Comparison of ENCODE assay signal across 11 cellular contexts in genomic region chr4:144338148-144338547, GRCh38.
DNase-seq lines count a peak whose midpoint lies in the region; ATAC-seq and TF ChIP-seq lines count a peak whose summit lies in the region.
"Had no signal": no experiment of that assay in that cellular context is flagged by ENCODE, and none has a peak within 500 bp of the region (broad histone marks: within the 10 kb centered on the region; RNA-seq: fewer than 3 reads in every experiment).

No MANE protein-coding gene starts in this region.

- intact Hi-C loops in cardiac septum (cut with DNase I) = no loop called here
- intact Hi-C loops in activated naive CD4-positive, alpha-beta T cell treated with anti-CD3 and anti-CD28 coated beads for 36 hours (cut with micrococcal nuclease) = no loop called here

- in situ Hi-C loops in KBM-7 (cut with MboI; ENCODE audit: low pct_unique_long_range_greater_than_20kb, low sequenced_read_pairs) (no loop called here), astrocyte of the spinal cord (cut with HindIII; ENCODE audit: low sequenced_read_pairs) (no loop called here)

- ATAC-seq in GM18519 (IDR thresholded peaks at IDR 0.05; ENCODE audit: low FRiP score, unreplicated experiment) (peak; percentile 81), HG02623 (IDR thresholded peaks at IDR 0.05; ENCODE audit: unreplicated experiment) (peak; percentile 64)

- H3K4me1 Mint-ChIP-seq in activated naive CD4-positive, alpha-beta T cell treated with anti-CD3 and anti-CD28 coated beads for 36 hours (ENCODE audit: low read depth) = no peaks in the 10 kb centered on the region
- H3K4me1 Mint-ChIP-seq: CD4-positive, alpha-beta memory T cell had no signal

- POLR2A ChIA-PET in HEK293T (lab: Yijun Ruan, JAX) = no interaction called here

- H3K4me3 Mint-ChIP-seq in activated naive CD4-positive, alpha-beta T cell treated with anti-CD3 and anti-CD28 coated beads for 36 hours = no peak overlapping the region
- H3K4me3 Mint-ChIP-seq: CD4-positive, alpha-beta memory T cell had no signal

- no peak overlapping the region for H3K4me3 ChIP-seq in astrocyte of the spinal cord (ENCODE audit: low read depth, low read length)
- H3K4me3 ChIP-seq: ascending aorta had no signal

- H3K36me3 Mint-ChIP-seq in activated naive CD4-positive, alpha-beta T cell treated with anti-CD3 and anti-CD28 coated beads for 36 hours (ENCODE audit: low read depth) = no peaks in the 10 kb centered on the region
- H3K36me3 Mint-ChIP-seq: CD4-positive, alpha-beta memory T cell had no signal

- DNase-seq in KBM-7 (peak; percentile 4), astrocyte of the spinal cord (ENCODE audit: low read depth, low spot score) (peak; percentile 20), HEK293T (ENCODE audit: extremely low spot score) (no peak), cardiac septum (ENCODE audit: low spot score) (no peak), NCI-H2227 treated with DMSO at 0.1 percent for 48 hours (lab: John Stamatoyannopoulos, UW) (no peak)
- no peak for DNase-seq in activated naive CD4-positive, alpha-beta T cell treated with anti-CD3 and anti-CD28 coated beads for 36 hours
- DNase-seq: CD4-positive, alpha-beta memory T cell; NCI-H526 treated with DMSO at 0.1 percent for 48 hours had no signal

- no peak for TF ChIP-seq CTCF in astrocyte of the spinal cord (IDR thresholded peaks at IDR 0.05; ENCODE audit: low read depth, low read length)

- CTCF ChIA-PET in HEK293T (lab: Yijun Ruan, JAX) = no interaction called here
- CTCF ChIA-PET in activated naive CD4-positive, alpha-beta T cell treated with anti-CD3 and anti-CD28 coated beads for 36 hours (lab: Charles Lee) = no interaction called here

- peaks cover 4% of the 10 kb centered on the region for H3K27me3 Mint-ChIP-seq in activated naive CD4-positive, alpha-beta T cell treated with anti-CD3 and anti-CD28 coated beads for 36 hours (ENCODE audit: low read depth)

- no peak overlapping the region for H3K27ac Mint-ChIP-seq in activated naive CD4-positive, alpha-beta T cell treated with anti-CD3 and anti-CD28 coated beads for 36 hours
- H3K27ac Mint-ChIP-seq: CD4-positive, alpha-beta memory T cell had no signal

- H3K9me3 Mint-ChIP-seq in activated naive CD4-positive, alpha-beta T cell treated with anti-CD3 and anti-CD28 coated beads for 36 hours = no peaks in the 10 kb centered on the region

TF ChIP-seq in HEK293T, 16 proteins besides CTCF, POLR2A, EP300 and RAD21:
- TF ChIP-seq ZNF384 (IDR thresholded peaks at IDR 0.05) (no peak), SUZ12 (IDR thresholded peaks at IDR 0.05) (no peak), NFRKB (IDR thresholded peaks at IDR 0.05) (no peak), BHLHE40 (IDR thresholded peaks at IDR 0.05; ENCODE audit: borderline replicate concordance) (no peak), ELF4 (IDR thresholded peaks at IDR 0.05) (no peak), FOXK2 (IDR thresholded peaks at IDR 0.05) (no peak), LEF1 (IDR thresholded peaks at IDR 0.05; ENCODE audit: borderline replicate concordance) (no peak), SP1 (IDR thresholded peaks at IDR 0.05) (no peak), ARNT (IDR thresholded peaks at IDR 0.05) (no peak)

Comparison
In these comparisons a context has a peak if more than half of its experiments do, and no peak if none do; other contexts are left out.
1. DNase-seq: peak in KBM-7 (single experiment) and astrocyte of the spinal cord (single experiment); none in HEK293T (single experiment), cardiac septum (single experiment), activated naive CD4-positive, alpha-beta T cell treated with anti-CD3 and anti-CD28 coated beads for 36 hours (single experiment) and NCI-H2227 treated with DMSO at 0.1 percent for 48 hours (single experiment).